2 cellular contexts compared by ENCODE assay signal in the genomic region with DNA sequence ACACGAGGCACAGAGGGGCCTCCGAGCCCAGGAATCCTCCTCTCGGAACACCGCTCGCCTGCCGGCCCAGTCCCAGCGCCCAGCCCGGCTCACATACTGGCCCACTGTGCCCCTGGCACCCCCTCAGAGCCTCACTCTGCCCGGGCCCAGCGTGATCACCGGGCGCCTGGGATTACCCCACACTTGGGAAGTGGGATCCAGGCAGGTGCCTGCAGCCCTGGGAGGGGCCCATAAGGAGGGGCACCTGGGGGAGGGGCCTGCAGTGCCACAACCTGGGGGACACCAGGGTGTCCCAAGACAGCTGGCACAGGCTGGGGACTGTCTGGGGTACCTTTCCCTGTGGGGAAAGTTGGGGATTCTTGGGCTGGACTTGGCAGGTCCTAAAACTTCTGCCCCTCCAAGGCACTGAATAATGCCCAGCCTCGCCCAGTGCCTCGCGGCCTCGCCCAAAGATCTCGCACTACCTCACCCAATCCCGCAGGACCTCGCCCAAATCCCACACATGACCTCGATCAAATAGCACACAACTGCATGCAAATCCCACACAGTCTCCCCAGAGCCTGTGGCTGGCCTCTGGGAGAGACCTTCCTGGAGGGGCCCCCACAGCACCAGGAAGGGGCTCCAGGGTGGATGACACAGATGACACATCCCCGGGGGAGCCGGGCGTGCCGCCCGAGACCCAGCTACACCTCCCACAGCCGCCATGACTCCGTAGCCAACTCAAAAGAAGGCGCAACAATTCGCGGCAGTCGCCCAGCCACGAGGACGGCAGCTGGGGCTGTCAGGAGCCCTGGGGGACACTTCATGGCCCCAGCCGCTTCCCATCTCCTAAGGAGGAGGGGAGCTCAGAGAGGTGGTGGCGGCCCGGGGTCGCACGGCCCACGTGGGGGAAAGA.
TF ChIP-seq lines count a peak whose summit lies in the region.

No MANE protein-coding gene starts in this region.

TF ChIP-seq in endothelial cell of umbilical vein, 7 proteins besides CTCF, POLR2A, EP300 and RAD21:
- TF ChIP-seq JUN (IDR thresholded peaks at IDR 0.05; ENCODE audit: borderline replicate concordance, insufficient read depth, insufficient read length, low read depth) (no peak), FOS (IDR thresholded peaks at IDR 0.05; ENCODE audit: borderline replicate concordance, insufficient read depth, low read length) (no peak), EZH2 (IDR thresholded peaks at IDR 0.05; ENCODE audit: borderline replicate concordance, low read depth, low read length, severe bottlenecking) (no peak), POLR2AphosphoS5 (IDR thresholded peaks at IDR 0.05; ENCODE audit: insufficient read depth, low read depth, low read length) (no peak), MYC (IDR thresholded peaks at IDR 0.05; ENCODE audit: low read depth, low read length) (no peak), GATA2 (IDR thresholded peaks at IDR 0.05; ENCODE audit: insufficient read depth, insufficient read length, low read depth, low read length) (no peak)
- TF ChIP-seq, protein P1, sequence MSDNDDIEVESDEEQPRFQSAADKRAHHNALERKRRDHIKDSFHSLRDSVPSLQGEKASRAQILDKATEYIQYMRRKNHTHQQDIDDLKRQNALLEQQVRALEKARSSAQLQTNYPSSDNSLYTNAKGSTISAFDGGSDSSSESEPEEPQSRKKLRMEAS (IDR thresholded peaks at IDR 0.05; ENCODE audit: insufficient read depth, insufficient read length), result no peak

TF ChIP-seq in GM23338, 12 proteins besides CTCF, POLR2A, EP300 and RAD21:
- TF ChIP-seq NANOG (IDR thresholded peaks at IDR 0.05; ENCODE audit: borderline replicate concordance), result no peak
- TF ChIP-seq EZH2 (IDR thresholded peaks at IDR 0.05; ENCODE audit: low read depth, unreplicated experiment), result no peak
- TF ChIP-seq, protein P2, sequence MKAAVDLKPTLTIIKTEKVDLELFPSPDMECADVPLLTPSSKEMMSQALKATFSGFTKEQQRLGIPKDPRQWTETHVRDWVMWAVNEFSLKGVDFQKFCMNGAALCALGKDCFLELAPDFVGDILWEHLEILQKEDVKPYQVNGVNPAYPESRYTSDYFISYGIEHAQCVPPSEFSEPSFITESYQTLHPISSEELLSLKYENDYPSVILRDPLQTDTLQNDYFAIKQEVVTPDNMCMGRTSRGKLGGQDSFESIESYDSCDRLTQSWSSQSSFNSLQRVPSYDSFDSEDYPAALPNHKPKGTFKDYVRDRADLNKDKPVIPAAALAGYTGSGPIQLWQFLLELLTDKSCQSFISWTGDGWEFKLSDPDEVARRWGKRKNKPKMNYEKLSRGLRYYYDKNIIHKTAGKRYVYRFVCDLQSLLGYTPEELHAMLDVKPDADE (IDR thresholded peaks at IDR 0.05), result no peak
- no peak for TF ChIP-seq CREB1 (CRISPR knock-in tag; IDR thresholded peaks at IDR 0.05; ENCODE audit: low read depth)
- no peak for TF ChIP-seq EZH2phosphoT487 (IDR thresholded peaks at IDR 0.05; ENCODE audit: unreplicated experiment)
- no peak for TF ChIP-seq JUNB (IDR thresholded peaks at IDR 0.05; ENCODE audit: unreplicated experiment)
- TF ChIP-seq ZNF114 (CRISPR knock-in tag; IDR thresholded peaks at IDR 0.05), result no peak
